ENCODE assay signal across 9 cellular contexts in genomic region chr13:78657699-78658629, GRCh38. TPM values are rescaled to one million over a fixed set of nuclear protein-coding genes. Genes with fewer than 3 reads are reported as not detected.
A peak's percentile ranks its signal among the peaks of the same experiment; 100 is the strongest.
DNase-seq lines count a peak whose midpoint lies in the region; ATAC-seq, FAIRE-seq and TF ChIP-seq lines count a peak whose summit lies in the region.
"Had no signal": no experiment of that assay in that cellular context is flagged by ENCODE, and none has a peak within 500 bp of the region (broad histone marks: within the 10 kb centered on the region; RNA-seq: fewer than 3 reads in every experiment).

No MANE protein-coding gene starts in this region.

- H3K27me3 ChIP-seq in K562 (ENCODE audit: control insufficient read depth in 2 of 2, insufficient read depth in 2 of 2, low read length in 2 of 2) (no peaks in the 10 kb centered on the region), thymus (ENCODE audit: control insufficient read depth, insufficient read depth) (no peaks in the 10 kb centered on the region)

- 0 out of 2 replicates have a peak, but pooled peaks cover 10% of the 10 kb centered on the region for H4K20me1 ChIP-seq in K562 (replicated peaks; ENCODE audit: control insufficient read depth, insufficient read depth, low read length)

- no peak for TF ChIP-seq CTCF in GM13977 (IDR thresholded peaks at IDR 0.05; ENCODE audit: extremely low read depth, insufficient read depth, missing control alignments)
- TF ChIP-seq CTCF in K562 (IDR thresholded peaks at IDR 0.05 in 2 of 3, conservative IDR thresholded peaks at IDR 0.05 in 1 of 3; ENCODE audit: insufficient read depth in 2 of 3, low read depth in 1 of 3, low read length in 3 of 3) = no peak

- ATAC-seq in K562 (peak; percentile 62), left colon (peak; percentile 47)

- CTCF ChIA-PET in K562 (lab: Yijun Ruan, JAX; ENCODE audit: low intra/inter-chr PET ratio) = no interaction called here

- FAIRE-seq in H54 (lab: Jason Lieb, UNC) = peak; percentile 6
- peak; percentile 23 for FAIRE-seq in K562 (lab: Jason Lieb, UNC)
- FAIRE-seq: colon had no signal

- BruUV-seq in K562 (replicated peaks; lab: Mats Ljungman, UMichigan) = TSS peak; percentile 57

- in situ Hi-C loops in GM13977 (cut with MboI; ENCODE audit: low pct_unique_long_range_greater_than_20kb, low sequenced_read_pairs, unreplicated experiment) = no loop called here
- in situ Hi-C loops in K562 (cut with MboI) = no loop called here

- peaks cover 6% of the 10 kb centered on the region; the same call in 2 of the 3 replicates for H3K36me3 ChIP-seq in K562 (ENCODE audit: control insufficient read depth, insufficient read depth, low read length)
- H3K36me3 ChIP-seq in thymus (ENCODE audit: control insufficient read depth, insufficient read depth) = no peaks in the 10 kb centered on the region

- peak overlapping the region; percentile 94 for H2AFZ ChIP-seq in K562 (ENCODE audit: low read depth, low read length)

- TF ChIP-seq RAD21 in K562 (CRISPR knock-in tag; conservative IDR thresholded peaks at IDR 0.05 in 1 of 2, IDR thresholded peaks at IDR 0.05 in 1 of 2) = no peak

- H3K9me3 ChIP-seq in K562 (replicated peaks; ENCODE audit: control insufficient read depth, insufficient read depth, low read depth, low read length) (no peaks in the 10 kb centered on the region), thymus (ENCODE audit: control insufficient read depth) (no peaks in the 10 kb centered on the region)

- no peak for TF ChIP-seq POLR2A in H54 (IDR thresholded peaks at IDR 0.05; ENCODE audit: low read depth, low read length)
- no peak for TF ChIP-seq POLR2A in K562 (conservative IDR thresholded peaks at IDR 0.05)

- H3K4me1 ChIP-seq in K562 (replicated peaks in 1 of 2; ENCODE audit: control insufficient read depth in 2 of 2, insufficient read depth in 2 of 2, low read length in 2 of 2) (no peaks in the 10 kb centered on the region; a peak in 2 of 5 replicates), thymus (ENCODE audit: control insufficient read depth, insufficient read depth, low read length) (peaks cover 8% of the 10 kb centered on the region)

- 1% methylated on average over 12 of the region's 12 CpGs for WGBS in K562 (ENCODE audit: insufficient coverage, low coverage, missing lambda C conversion rate)
- 37% methylated on average over 12 of the region's 12 CpGs for WGBS in thymus

- H3K4me3 ChIP-seq in K562 (peak overlapping the region; percentile 61), thymus (ENCODE audit: low read length) (peak overlapping the region; percentile 77)

- H3K9me1 ChIP-seq in K562 (ENCODE audit: control insufficient read depth, insufficient read depth, low read length) = peaks cover 4% of the 10 kb centered on the region

- TF ChIP-seq EP300 in K562 (IDR thresholded peaks at IDR 0.05; ENCODE audit: low read length) = no peak

- DNase-seq in GM13977 (ENCODE audit: low spot score) (peak; percentile 45), H54 (ENCODE audit: insufficient read length, low spot score) (no peak), NAMALWA (ENCODE audit: low spot score) (peak; percentile 51), K562 (ENCODE audit: extremely low read depth in 1 of 4, low spot score in 3 of 4) (peak in 1 of 4 experiments; percentile 22), left colon (no peak), T-helper 9 cell (no peak)
- no peak for DNase-seq in activated effector memory CD4-positive, alpha-beta T cell treated with Interleukin-2 at 50 U/mL for 16 hours

- intact Hi-C loops in K562 (cut with micrococcal nuclease) (loop anchor here (2.0 kb wide), 1 partner anchor 53 kb away; no protein-coding TSS in a partner anchor), left colon (cut with DNase I, micrococcal nuclease) (no loop called here)

- peak overlapping the region; percentile 84 for H3K4me2 ChIP-seq in K562 (ENCODE audit: insufficient read depth, low read length)

- peak overlapping the region; percentile 74 to 90 for H3K9ac ChIP-seq in K562 (ENCODE audit: insufficient read depth in 1 of 2, low read depth in 2 of 2, low read length in 2 of 2)

- peaks cover 59% of the 10 kb centered on the region for H3K79me2 ChIP-seq in K562 (ENCODE audit: control insufficient read depth, insufficient read depth, low read length)

- H3K27ac ChIP-seq in K562 (ENCODE audit: extremely low read depth, low read depth, low read length) (peak overlapping the region; percentile 88), thymus (ENCODE audit: low read depth) (no peak overlapping the region)

- POLR2A ChIA-PET in K562 (lab: Yijun Ruan, JAX) = no interaction called here

TF ChIP-seq in K562, 482 proteins besides CTCF, POLR2A, EP300 and RAD21:
- TF ChIP-seq CEBPG (CRISPR knock-in tag; IDR thresholded peaks at IDR 0.05) (no peak), CEBPG (tag; conservative IDR thresholded peaks at IDR 0.05 in 1 of 2, IDR thresholded peaks at IDR 0.05 in 1 of 2) (0 out of 4 replicates have a peak, but pooled peaks have one; percentile 12 to 33), TAF7 (tag; IDR thresholded peaks at IDR 0.05) (no peak), KDM1A (IDR thresholded peaks at IDR 0.05) (no peak), CEBPB (tag; IDR thresholded peaks at IDR 0.05) (peak; percentile 48)

RNA-seq across cellular contexts. Expression of gene OBI1, which starts 1.0 kb away (rescaled TPM):
- total RNA-seq in K562 (2011; cell fraction: chromatin; rRNA removed; ENCODE audit: low replicate concordance) = 4.1 and 13.0 TPM in 2 replicates
- total RNA-seq in K562 (2011; cell fraction: nucleolus; rRNA removed) = 3.0 and 4.2 TPM in 2 replicates
- total RNA-seq in K562 (2011; cell fraction: nucleoplasm; rRNA removed) = 5.2 and 5.9 TPM in 2 replicates
- total RNA-seq in K562 (2014; rRNA removed) = 8.7 and 9.0 TPM in 2 replicates
- 17.6 and 20.5 TPM in 2 replicates for total RNA-seq in K562 (2014; rRNA removed; fragmentation: Illumina TruSeq; extraction: Trizol)
- total RNA-seq in K562 (2015; rRNA removed; fragmentation: Illumina TruSeq; extraction: Trizol) = 16.8 and 18.4 TPM in 2 replicates
- 10.2 and 10.5 TPM in 2 replicates for total RNA-seq in K562 (2021)
- polyA plus RNA-seq in K562 (2011; rRNA removed) = 9.7 and 14.4 TPM in 2 replicates
- polyA plus RNA-seq in K562 (2011; cell fraction: cytosol; rRNA removed) = 1.7 and 3.9 TPM in 2 replicates
- polyA plus RNA-seq in K562 (2011; cell fraction: nucleus; rRNA removed) = 4.0 and 5.3 TPM in 2 replicates
- polyA plus RNA-seq in K562 (2012) = 5.8 and 8.8 TPM in 2 replicates
- 13.6 and 16.2 TPM in 2 replicates for polyA plus RNA-seq in K562 (2014; fragmentation: Illumina TruSeq; extraction: Trizol)
- 10 to 100 TPM in 1 of 2 experiments, 1 to 10 TPM in 1; 9.0 to 14.2 TPM for polyA plus RNA-seq in K562 (2014; fragmentation: Nextera tagmentation; extraction: Ambion mirVana)
- polyA plus RNA-seq in K562 (2014; rRNA removed) = 8.8 and 9.1 TPM in 2 replicates
- polyA minus RNA-seq in K562 (2011; rRNA and poly(A)+ RNA removed) = 16.3 and 18.3 TPM in 2 replicates
- 4.9 and 7.2 TPM in 2 replicates for polyA minus RNA-seq in K562 (2011; cell fraction: cytosol; rRNA and poly(A)+ RNA removed)
- 6.3 and 8.9 TPM in 2 replicates for polyA minus RNA-seq in K562 (2011; cell fraction: nucleus; rRNA and poly(A)+ RNA removed)
- total RNA-seq in left colon = 1 to 10 TPM; 4.9 to 5.7 TPM
- 7.7 TPM for polyA plus RNA-seq in thymus

RNA-seq across cellular contexts. Expression of gene POU4F1, which starts 54.6 kb away (rescaled TPM):
- total RNA-seq in K562 (2011; cell fraction: chromatin; rRNA removed; ENCODE audit: low replicate concordance) = 1.8 and 3.6 TPM in 2 replicates
- total RNA-seq in K562 (2011; cell fraction: nucleolus; rRNA removed) = 1.7 and 2.2 TPM in 2 replicates
- total RNA-seq in K562 (2011; cell fraction: nucleoplasm; rRNA removed) = 2.9 and 3.5 TPM in 2 replicates
- total RNA-seq in K562 (2014; rRNA removed) = 1.4 and 2.0 TPM in 2 replicates
- total RNA-seq in K562 (2014; rRNA removed; fragmentation: Illumina TruSeq; extraction: Trizol) = 1.5 and 1.6 TPM in 2 replicates
- 1.0 and 1.2 TPM in 2 replicates for total RNA-seq in K562 (2015; rRNA removed; fragmentation: Illumina TruSeq; extraction: Trizol)
- 2.5 and 2.8 TPM in 2 replicates for total RNA-seq in K562 (2021)
- polyA plus RNA-seq in K562 (2011; rRNA removed) = 1.7 and 2.2 TPM in 2 replicates
- polyA plus RNA-seq in K562 (2011; cell fraction: cytosol; rRNA removed) = 0.80 and 1.0 TPM in 2 replicates
- polyA plus RNA-seq in K562 (2011; cell fraction: nucleus; rRNA removed) = 5.5 and 8.1 TPM in 2 replicates
- 2.1 TPM in 2 replicates for polyA plus RNA-seq in K562 (2012)
- 2.4 and 2.8 TPM in 2 replicates for polyA plus RNA-seq in K562 (2014; fragmentation: Illumina TruSeq; extraction: Trizol)
- polyA plus RNA-seq in K562 (2014; fragmentation: Nextera tagmentation; extraction: Ambion mirVana) = under 1 TPM; 0.61 to 0.62 TPM
- polyA plus RNA-seq in K562 (2014; rRNA removed) = 2.3 and 2.7 TPM in 2 replicates
- polyA minus RNA-seq in K562 (2011; rRNA and poly(A)+ RNA removed) = 0.72 and 0.91 TPM in 2 replicates
- 0.76 TPM in 1 of 2 replicates, not detected in the other for polyA minus RNA-seq in K562 (2011; cell fraction: cytosol; rRNA and poly(A)+ RNA removed)
- polyA minus RNA-seq in K562 (2011; cell fraction: nucleus; rRNA and poly(A)+ RNA removed) = 1.9 and 2.0 TPM in 2 replicates
- under 1 TPM in 1 of 2 donors, not detected in 1; 0.06 TPM for total RNA-seq in left colon
- 2.0 TPM for polyA plus RNA-seq in thymus

Comparison
In these comparisons a context has a peak if more than half of its experiments do, and no peak if none do; other contexts are left out.
1. DNase-seq: peak in GM13977 (single experiment) and NAMALWA (single experiment); none in H54 (single experiment), left colon (0 of 2), activated effector memory CD4-positive, alpha-beta T cell treated with Interleukin-2 at 50 U/mL for 16 hours (single experiment) and T-helper 9 cell (single experiment).